21 cellular contexts compared by ENCODE assay signal in the genomic region with DNA sequence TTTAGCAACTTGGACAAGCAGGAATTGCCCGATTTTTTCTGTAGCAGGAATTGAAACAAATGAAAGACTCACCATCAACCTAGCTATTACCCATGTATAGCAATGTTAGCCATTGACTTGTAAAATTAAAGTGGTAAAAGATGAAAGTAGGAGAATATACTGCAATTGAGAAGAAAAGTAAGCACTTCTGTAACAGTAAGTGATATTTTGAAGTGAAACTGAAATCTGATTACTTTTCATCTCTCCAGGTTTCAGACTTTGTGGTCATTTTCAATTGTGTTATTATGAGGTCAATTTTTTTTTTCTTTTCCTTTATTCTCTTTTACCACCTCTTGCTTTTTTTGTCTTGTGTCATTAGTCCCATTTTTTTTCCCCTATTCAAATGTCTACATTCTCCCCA.
DNase-seq lines count a peak whose midpoint lies in the region; ATAC-seq, FAIRE-seq and TF ChIP-seq lines count a peak whose summit lies in the region.
"Had no signal": no experiment of that assay in that cellular context is flagged by ENCODE, and none has a peak within 500 bp of the region (broad histone marks: within the 10 kb centered on the region; RNA-seq: fewer than 3 reads in every experiment).

No MANE protein-coding gene starts in this region.

- FAIRE-seq in GM12878 (lab: Jason Lieb, UNC): no peak
- FAIRE-seq: GM12892, HTR-8/SVneo, K562 had no signal

- no peak for TF ChIP-seq POLR2A in GM12878 (IDR thresholded peaks at IDR 0.05; ENCODE audit: low read depth, low read length)

- no TSS peak for BruUV-seq in GM12878 (replicated peaks; lab: Mats Ljungman, UMichigan)

- peak; percentile 50 for ATAC-seq in GM18511 (IDR thresholded peaks at IDR 0.05; ENCODE audit: unreplicated experiment)
- ATAC-seq in GM19438 (IDR thresholded peaks at IDR 0.05; ENCODE audit: low read depth, unreplicated experiment): peak; percentile 59
- peak; percentile 53 for ATAC-seq in HG03432 (IDR thresholded peaks at IDR 0.05; ENCODE audit: unreplicated experiment)
- ATAC-seq in GM12878: peak; percentile 34
- no peak for ATAC-seq in left lobe of liver
- no peak for ATAC-seq in left ventricle myocardium superior
- ATAC-seq in left colon: no peak
- ATAC-seq: GM23338, K562 had no signal

- RAD21 ChIA-PET in GM12878 (lab: Charles Lee; ENCODE audit: unreplicated experiment): no interaction called here

- in situ Hi-C loops in GM12878 (cut with MboI): no loop called here

- TF ChIP-seq EP300 in GM12878 (IDR thresholded peaks at IDR 0.05; ENCODE audit: borderline replicate concordance in 1 of 2, control insufficient read depth in 1 of 2, low read depth in 2 of 2, low read length in 2 of 2): no peak

- TF ChIP-seq RAD21 in GM12878 (IDR thresholded peaks at IDR 0.05; ENCODE audit: insufficient read depth, low read depth, low read length): no peak

- H3K79me2 ChIP-seq in GM12878 (ENCODE audit: control insufficient read depth, insufficient read depth, low read length): no peaks in the 10 kb centered on the region

- intact Hi-C loops in GM12878 (cut with micrococcal nuclease; ENCODE audit: unreplicated experiment): no loop called here
- intact Hi-C loops in left ventricle myocardium superior (cut with micrococcal nuclease): no loop called here
- intact Hi-C loops in left colon (cut with DNase I, micrococcal nuclease): no loop called here

- 0% methylated on average over 1 of the region's 1 CpG for WGBS in GM12878 (ENCODE audit: insufficient coverage, insufficient replicate concordance, low lambda C conversion rate, missing lambda C conversion rate)

- no peaks in the 10 kb centered on the region for H4K20me1 ChIP-seq in GM12878 (ENCODE audit: control insufficient read depth, insufficient read depth)

- no peaks in the 10 kb centered on the region for H3K27me3 ChIP-seq in GM12878 (replicated peaks in 1 of 2; ENCODE audit: control insufficient read depth in 2 of 2, insufficient read depth in 2 of 2, low read length in 1 of 2)
- H3K27me3 ChIP-seq: Peyer's patch had no signal

- POLR2A ChIA-PET in GM12878 (lab: Charles Lee): no interaction called here

- no peaks in the 10 kb centered on the region for H3K36me3 ChIP-seq in GM12878 (ENCODE audit: control insufficient read depth in 2 of 2, insufficient read depth in 2 of 2, low read length in 1 of 2)
- H3K36me3 ChIP-seq: Peyer's patch had no signal

- TF ChIP-seq CTCF in GM12878 (IDR thresholded peaks at IDR 0.05 in 2 of 3, conservative IDR thresholded peaks at IDR 0.05 in 1 of 3; ENCODE audit: control insufficient read depth in 2 of 3, extremely low read depth in 1 of 3, insufficient read depth in 1 of 3, low read depth in 3 of 3, low read length in 3 of 3): no peak

- no peak overlapping the region for H3K4me2 ChIP-seq in GM12878 (ENCODE audit: control insufficient read depth, insufficient read depth)
- H3K4me2 ChIP-seq: GM23338 had no signal

- SMC1A ChIA-PET in GM12878 (lab: Charles Lee; ENCODE audit: uncharacterized antibody, unreplicated experiment): no interaction called here

- no peak for DNase-seq in GM12878 (ENCODE audit: low read depth, low spot score)
- no peak for DNase-seq in left lobe of liver (ENCODE audit: low spot score)
- no peak for DNase-seq in left ventricle myocardium superior
- no peak for DNase-seq in left colon
- DNase-seq: Calu3, DMS79 treated with DMSO at 0.1 percent for 48 hours, GF-D8, H9, NCI-H1105 treated with DMSO at 0.1 percent for 48 hours, NCI-H2029, NCI-H526 treated with DMSO at 0.1 percent for 48 hours, Peyer's patch, SIG-M5 had no signal

- no peaks in the 10 kb centered on the region for H3K9me3 ChIP-seq in GM12878 (replicated peaks; ENCODE audit: control insufficient read depth, insufficient read depth, low read length)
- H3K9me3 ChIP-seq: Peyer's patch had no signal

- H3K4me1 ChIP-seq in GM12878 (ENCODE audit: control insufficient read depth, insufficient read depth, low read length): no peaks in the 10 kb centered on the region
- H3K4me1 ChIP-seq: Peyer's patch had no signal

- H2AFZ ChIP-seq in GM12878 (ENCODE audit: control insufficient read depth, low read depth, low read length): no peak overlapping the region
- H2AFZ ChIP-seq: GM23338 had no signal

- CTCF ChIA-PET in GM12878 (lab: Yijun Ruan, JAX): no interaction called here

- no peak overlapping the region for H3K9ac ChIP-seq in GM12878 (ENCODE audit: control insufficient read depth, insufficient read depth, low read length)

- no peak overlapping the region for H3K27ac ChIP-seq in GM12878 (ENCODE audit: control insufficient read depth, insufficient read depth)
- H3K27ac ChIP-seq: Peyer's patch, SK-N-MC had no signal

- H3K4me3 ChIP-seq in GM12878: no peak overlapping the region
- H3K4me3 ChIP-seq: GM23338, K562, Peyer's patch, SK-N-MC had no signal

TF ChIP-seq in GM12878, 131 proteins besides CTCF, POLR2A, EP300 and RAD21:
- TF ChIP-seq CREB1 (IDR thresholded peaks at IDR 0.05; ENCODE audit: low read depth): no peak
- no peak for TF ChIP-seq IRF5 (IDR thresholded peaks at IDR 0.05; ENCODE audit: borderline replicate concordance)
- TF ChIP-seq, protein P1, sequence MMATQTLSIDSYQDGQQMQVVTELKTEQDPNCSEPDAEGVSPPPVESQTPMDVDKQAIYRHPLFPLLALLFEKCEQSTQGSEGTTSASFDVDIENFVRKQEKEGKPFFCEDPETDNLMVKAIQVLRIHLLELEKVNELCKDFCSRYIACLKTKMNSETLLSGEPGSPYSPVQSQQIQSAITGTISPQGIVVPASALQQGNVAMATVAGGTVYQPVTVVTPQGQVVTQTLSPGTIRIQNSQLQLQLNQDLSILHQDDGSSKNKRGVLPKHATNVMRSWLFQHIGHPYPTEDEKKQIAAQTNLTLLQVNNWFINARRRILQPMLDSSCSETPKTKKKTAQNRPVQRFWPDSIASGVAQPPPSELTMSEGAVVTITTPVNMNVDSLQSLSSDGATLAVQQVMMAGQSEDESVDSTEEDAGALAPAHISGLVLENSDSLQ (IDR thresholded peaks at IDR 0.05): no peak
- TF ChIP-seq SMAD5 (IDR thresholded peaks at IDR 0.05; ENCODE audit: low read depth): no peak
- no peak for TF ChIP-seq RBBP5 (conservative IDR thresholded peaks at IDR 0.05)

Comparison
In these comparisons a context has a peak if more than half of its experiments do, and no peak if none do; other contexts are left out.
1. ATAC-seq: peak in GM18511 (single experiment), GM19438 (single experiment), HG03432 (single experiment) and GM12878 (single experiment); none in left lobe of liver (single experiment), left ventricle myocardium superior (single experiment) and left colon (single experiment).